In the genomic region with DNA sequence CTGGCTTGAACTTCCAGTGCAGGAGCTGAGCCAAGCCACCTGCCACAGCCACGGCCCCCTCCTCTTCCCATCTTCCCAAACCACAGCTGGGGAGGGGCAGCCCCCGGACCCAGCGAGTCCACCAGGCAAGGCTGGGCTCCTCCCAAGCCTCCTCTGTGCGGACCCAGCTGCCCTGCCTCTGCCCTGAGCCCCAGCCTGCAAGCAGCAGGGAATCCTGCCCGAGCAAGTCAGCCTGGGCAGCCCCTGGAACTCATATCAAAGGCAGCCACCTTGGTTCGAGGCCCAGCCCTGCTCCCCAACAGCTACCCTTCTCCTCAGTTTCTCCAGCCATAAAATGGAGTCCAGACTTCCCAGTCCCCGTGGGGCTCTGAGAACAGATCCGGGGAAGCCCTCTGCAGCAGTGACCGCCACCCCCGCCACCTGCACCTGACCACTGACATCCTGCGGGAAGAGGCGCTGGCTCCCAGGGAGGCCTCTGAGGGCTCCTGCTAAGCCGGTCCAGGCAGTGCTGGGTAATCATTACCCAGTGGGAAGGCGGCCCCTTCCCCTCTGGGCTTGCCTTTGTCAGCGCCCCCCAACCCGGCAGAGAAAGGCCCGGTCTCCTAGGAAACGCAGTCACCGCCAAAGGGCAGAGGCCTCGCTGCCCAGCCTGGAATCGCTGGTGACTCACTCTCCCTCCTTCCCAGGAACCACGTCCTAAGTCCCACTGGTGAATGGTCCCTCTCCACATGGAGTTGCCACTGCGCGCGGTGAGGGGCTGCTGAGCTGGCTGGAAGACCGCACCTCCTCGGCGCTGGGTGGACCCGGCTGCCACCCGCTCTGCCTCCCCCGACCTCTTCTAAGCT, we compare ENCODE assay signal across 8 cellular contexts. TPM values are rescaled to one million over a fixed set of nuclear protein-coding genes. Genes with fewer than 3 reads are reported as not detected.
A peak's percentile ranks its signal among the peaks of the same experiment; 100 is the strongest.
DNase-seq lines count a peak whose midpoint lies in the region; ATAC-seq and TF ChIP-seq lines count a peak whose summit lies in the region.

No MANE protein-coding gene starts in this region.

- WGBS in stomach, 5 donors, result 16 to 36% (median 18%) methylated on average over 27 to 31 of the region's 31 CpGs

- H2AFZ ChIP-seq in Loucy (ENCODE audit: low read length), result no peak overlapping the region

- peak overlapping the region; percentile 54 for H3K4me3 ChIP-seq in Loucy (ENCODE audit: low read length, poor library complexity, severe bottlenecking)
- peak overlapping the region; percentile 74 to 87 (median 76) for H3K4me3 ChIP-seq in breast epithelium
- peak overlapping the region; percentile 67 to 79 (median 75) for H3K4me3 ChIP-seq in stomach

- in situ Hi-C loops in Caki2 (cut with HindIII; ENCODE audit: low pct_unique_long_range_greater_than_20kb, low sequenced_read_pairs), result no loop called here

- intact Hi-C loops in breast epithelium (cut with DNase I; ENCODE audit: low total_unique reads) (no loop called here), stomach (cut with DNase I; ENCODE audit: low total_unique reads) (no loop called here)

- H3K9me3 ChIP-seq in Loucy (ENCODE audit: insufficient read depth, low read depth, low read length), result no peaks in the 10 kb centered on the region
- H3K9me3 ChIP-seq in breast epithelium, result no peaks in the 10 kb centered on the region
- H3K9me3 ChIP-seq in stomach, result no peaks in the 10 kb centered on the region

- ATAC-seq in GM21423 (IDR thresholded peaks at IDR 0.05; ENCODE audit: unreplicated experiment) (no peak), GM19452 (IDR thresholded peaks at IDR 0.05; ENCODE audit: unreplicated experiment) (no peak)

- peak overlapping the region; percentile 83 for H3K4me2 ChIP-seq in Loucy (ENCODE audit: low read depth, low read length, poor library complexity, severe bottlenecking)

- TF ChIP-seq CTCF in Loucy (conservative IDR thresholded peaks at IDR 0.05; ENCODE audit: low read length) (no peak), breast epithelium (IDR thresholded peaks at IDR 0.05) (no peak), stomach (IDR thresholded peaks at IDR 0.05) (no peak)

- DNase-seq in Caki2 (ENCODE audit: low read depth) (peak; percentile 90), breast epithelium (ENCODE audit: low spot score in 2 of 2) (no peak), kidney tubule cell (ENCODE audit: low spot score) (peak; percentile 97), stomach (peak; percentile 62), AML-193 (lab: John Stamatoyannopoulos, UW) (no peak)

- TF ChIP-seq POLR2A in breast epithelium (IDR thresholded peaks at IDR 0.05) (no peak), stomach (IDR thresholded peaks at IDR 0.05) (no peak)

- H3K9me2 ChIP-seq in Loucy (replicated peaks; ENCODE audit: low read depth, low read length), result no peaks in the 10 kb centered on the region

- TF ChIP-seq EP300 in stomach (IDR thresholded peaks at IDR 0.05), result no peak

- peak overlapping the region; percentile 61 for H3K9ac ChIP-seq in Loucy (ENCODE audit: low read depth, low read length, poor library complexity, severe bottlenecking)

- H3K36me3 ChIP-seq in Loucy (ENCODE audit: insufficient read depth, low read length) (no peaks in the 10 kb centered on the region), breast epithelium (no peaks in the 10 kb centered on the region), stomach (no peaks in the 10 kb centered on the region)

- H3K27ac ChIP-seq in breast epithelium (peak overlapping the region; percentile 60 to 84), stomach (peak overlapping the region; percentile 5 to 95 (median 81))

- H3K27me3 ChIP-seq in Loucy (ENCODE audit: insufficient read depth, low read length, poor library complexity, severe bottlenecking) (no peaks in the 10 kb centered on the region), breast epithelium (no peaks in the 10 kb centered on the region), stomach (peaks cover 0 to 34% (median 0%) of the 10 kb centered on the region in 3 donors)

- H4K20me1 ChIP-seq in Loucy (ENCODE audit: insufficient read depth, low read length, poor library complexity, severe bottlenecking), result peaks cover 7% of the 10 kb centered on the region

- no peaks in the 10 kb centered on the region for H3F3A ChIP-seq in Loucy (ENCODE audit: low read depth)

- peaks cover 57% of the 10 kb centered on the region for H3K79me2 ChIP-seq in Loucy (ENCODE audit: insufficient read depth, low read length)

- H3K4me1 ChIP-seq in Loucy (ENCODE audit: insufficient read depth, low read length, poor library complexity, severe bottlenecking) (peaks cover 39% of the 10 kb centered on the region), breast epithelium (peaks cover 0 to 8% of the 10 kb centered on the region in 2 donors), stomach (peaks cover 29 to 41% (median 38%) of the 10 kb centered on the region in 4 donors)

RNA-seq across cellular contexts. Expression of a gene that starts 1.5 kb away (rescaled TPM):
- total RNA-seq in Caki2 (2014; rRNA removed; shearing (Covaris generic); ENCODE audit: low replicate concordance), result 24.3 and 25.1 TPM in 2 replicates
- total RNA-seq in breast epithelium (1 to 10 TPM; 5.3 to 9.5 (median 8.8) TPM), stomach (10 to 100 TPM in 2 of 5 donors, 1 to 10 TPM in 3; 4.1 to 14.2 (median 6.7) TPM)
- polyA plus RNA-seq in stomach, result 1 to 10 TPM; 4.1 to 7.8 (median 7.3) TPM

RNA-seq across cellular contexts. Expression of a gene that starts 34.7 kb away (rescaled TPM):
- 27.1 and 30.5 TPM in 2 replicates for total RNA-seq in Caki2 (2014; rRNA removed; shearing (Covaris generic); ENCODE audit: low replicate concordance)
- total RNA-seq in breast epithelium (10 to 100 TPM; 11.1 to 14.4 (median 11.4) TPM), stomach (10 to 100 TPM in 1 of 5 donors, 1 to 10 TPM in 3, not detected in 1; 2.4 to 12.0 (median 4.4) TPM)
- polyA plus RNA-seq in stomach, result 1 to 10 TPM; 4.7 to 9.0 (median 8.2) TPM

Comparison
In these comparisons a context has a peak if more than half of its experiments do, and no peak if none do; other contexts are left out.
1. DNase-seq: peak in Caki2 (single experiment), kidney tubule cell (single experiment) and stomach (single experiment); none in breast epithelium (0 of 2) and AML-193 (0 of 2).
2. Peak in every context shown above with its lines, with median percentiles within 50 percentile points of each other: H3K4me3 ChIP-seq.